In genomic region chr19:11887618-11888531, GRCh38 we compare ENCODE assay signal across 8 cellular contexts. TPM values are rescaled to one million over a fixed set of nuclear protein-coding genes. Genes with fewer than 3 reads are reported as not detected.
DNase-seq lines count a peak whose midpoint lies in the region; ATAC-seq and TF ChIP-seq lines count a peak whose summit lies in the region.

Gene ZNF69 (plus strand): TSS chr19:11887782. CDS start chr19:11887924, 142 bp downstream.

- H3K4me2 ChIP-seq in skeletal muscle satellite cell (ENCODE audit: low read length) = peak within 1 kb of the TSS; percentile 92

- peaks cover 5% of the 10 kb centered on the region for H3K9me3 ChIP-seq in WERI-Rb-1 (ENCODE audit: severe bottlenecking)
- H3K9me3 ChIP-seq in skeletal muscle satellite cell (replicated peaks; ENCODE audit: low read length) = no peaks in the 10 kb centered on the region

- H3K27me3 ChIP-seq in WERI-Rb-1 (ENCODE audit: insufficient read depth, low read depth, severe bottlenecking) (no peaks in the 10 kb centered on the region), skeletal muscle satellite cell (ENCODE audit: control insufficient read depth, insufficient read depth, low read length) (peaks cover 4% of the 10 kb centered on the region)

- ATAC-seq in GM18868 (IDR thresholded peaks at IDR 0.05; ENCODE audit: unreplicated experiment) = peak; percentile 51
- no peak for ATAC-seq in GM19035 (IDR thresholded peaks at IDR 0.05; ENCODE audit: unreplicated experiment)
- ATAC-seq in HG03442 (IDR thresholded peaks at IDR 0.05; ENCODE audit: unreplicated experiment) = no peak

- H3K9ac ChIP-seq in skeletal muscle satellite cell (ENCODE audit: low read depth, low read length) = peak within 1 kb of the TSS; percentile 72

- H3K4me3 ChIP-seq in WERI-Rb-1 (ENCODE audit: low read depth, low read length) = peak within 1 kb of the TSS; percentile 85
- H3K4me3 ChIP-seq in skeletal muscle satellite cell (ENCODE audit: low read length) = peak within 1 kb of the TSS; percentile 94

- peak within 1 kb of the TSS; percentile 90 for H3K27ac ChIP-seq in WERI-Rb-1
- peak within 1 kb of the TSS; percentile 36 for H3K27ac ChIP-seq in caudate nucleus (ENCODE audit: low read depth, low read length)

- peaks cover 7% of the 10 kb centered on the region for H3K4me1 ChIP-seq in skeletal muscle satellite cell (ENCODE audit: control insufficient read depth, insufficient read depth, low read length)

- TF ChIP-seq CTCF in WERI-Rb-1 (IDR thresholded peaks at IDR 0.05; ENCODE audit: low read depth, low read length) = peak; percentile 49

- DNase-seq in NCI-H1092 treated with DMSO at 0.1 percent for 48 hours (lab: John Stamatoyannopoulos, UW) (peak; percentile 28), WERI-Rb-1 (peak; percentile 96), caudate nucleus (lab: John Stamatoyannopoulos, UW) (peak in 59 of 61 donors; percentile 10 to 87 (median 64)), iPS-NIHi7 (ENCODE audit: extremely low spot score) (peak; percentile 97)

- peaks cover 2% of the 10 kb centered on the region; the same call in 1 of the 2 replicates for H3K36me3 ChIP-seq in WERI-Rb-1
- H3K36me3 ChIP-seq in skeletal muscle satellite cell (ENCODE audit: insufficient read depth, low read length) = no peaks in the 10 kb centered on the region

RNA-seq across cellular contexts. Expression of gene ZNF69, which starts in this region (rescaled TPM):
- total RNA-seq in skeletal muscle satellite cell (2012; rRNA removed) = 0.87 and 2.0 TPM in 2 replicates

Comparison
In these comparisons a context has a peak if more than half of its experiments do, and no peak if none do; other contexts are left out.
1. DNase-seq: peak in every context shown above with its lines; median percentile 97 in iPS-NIHi7; 96 in WERI-Rb-1; 64 in caudate nucleus; 28 in NCI-H1092 treated with DMSO at 0.1 percent for 48 hours.